Comparison of ENCODE assay signal across 2 cellular contexts in the genomic region with DNA sequence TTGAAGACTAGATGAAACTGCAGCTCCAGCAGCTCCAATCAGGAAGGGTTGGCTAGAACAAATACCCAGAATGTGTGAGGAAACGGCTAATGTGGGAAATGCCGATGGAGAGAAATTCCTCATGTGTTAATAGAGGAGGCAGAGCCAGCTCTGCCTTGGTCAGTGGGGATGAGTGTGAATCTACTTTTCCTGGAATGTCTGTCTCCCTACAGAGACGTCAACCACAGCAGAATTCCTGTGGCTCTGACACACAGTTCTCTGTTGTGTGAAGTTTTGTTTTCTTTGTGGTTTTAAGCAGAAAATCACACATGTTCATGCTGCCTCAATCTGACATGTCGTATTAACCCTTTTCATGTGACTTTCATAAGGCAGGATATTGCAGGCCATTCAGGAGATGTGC.
TF ChIP-seq lines count a peak whose summit lies in the region.

No MANE protein-coding gene starts in this region.

TF ChIP-seq in H1, 55 proteins besides CTCF, POLR2A, EP300 and RAD21:
- no peak for TF ChIP-seq POU5F1 (IDR thresholded peaks at IDR 0.05; ENCODE audit: low read depth, low read length)
- no peak for TF ChIP-seq KDM4A (IDR thresholded peaks at IDR 0.05; ENCODE audit: low read depth, low read length, severe bottlenecking)
- peak; percentile 36; the same call in 1 of the 2 replicates for TF ChIP-seq MAFK (IDR thresholded peaks at IDR 0.05; ENCODE audit: low read depth, low read length)
- peak; percentile 77 for TF ChIP-seq TEAD4 (IDR thresholded peaks at IDR 0.05; ENCODE audit: low read depth, low read length)
- TF ChIP-seq GTF2F1 (IDR thresholded peaks at IDR 0.05; ENCODE audit: borderline replicate concordance, low read depth, low read length) = no peak
- TF ChIP-seq, protein P1, sequence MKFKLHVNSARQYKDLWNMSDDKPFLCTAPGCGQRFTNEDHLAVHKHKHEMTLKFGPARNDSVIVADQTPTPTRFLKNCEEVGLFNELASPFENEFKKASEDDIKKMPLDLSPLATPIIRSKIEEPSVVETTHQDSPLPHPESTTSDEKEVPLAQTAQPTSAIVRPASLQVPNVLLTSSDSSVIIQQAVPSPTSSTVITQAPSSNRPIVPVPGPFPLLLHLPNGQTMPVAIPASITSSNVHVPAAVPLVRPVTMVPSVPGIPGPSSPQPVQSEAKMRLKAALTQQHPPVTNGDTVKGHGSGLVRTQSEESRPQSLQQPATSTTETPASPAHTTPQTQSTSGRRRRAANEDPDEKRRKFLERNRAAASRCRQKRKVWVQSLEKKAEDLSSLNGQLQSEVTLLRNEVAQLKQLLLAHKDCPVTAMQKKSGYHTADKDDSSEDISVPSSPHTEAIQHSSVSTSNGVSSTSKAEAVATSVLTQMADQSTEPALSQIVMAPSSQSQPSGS (IDR thresholded peaks at IDR 0.05; ENCODE audit: low read length) = no peak
- TF ChIP-seq RXRA (IDR thresholded peaks at IDR 0.05; ENCODE audit: insufficient read depth, low read depth, low read length) = no peak
- no peak for TF ChIP-seq BCL11A (IDR thresholded peaks at IDR 0.05; ENCODE audit: low read depth in 2 of 2, low read length in 2 of 2)
- TF ChIP-seq SIN3A (conservative IDR thresholded peaks at IDR 0.05 in 1 of 2, IDR thresholded peaks at IDR 0.05 in 1 of 2; ENCODE audit: low read depth in 1 of 2, low read length in 2 of 2) = no peak
- TF ChIP-seq, protein P2, sequence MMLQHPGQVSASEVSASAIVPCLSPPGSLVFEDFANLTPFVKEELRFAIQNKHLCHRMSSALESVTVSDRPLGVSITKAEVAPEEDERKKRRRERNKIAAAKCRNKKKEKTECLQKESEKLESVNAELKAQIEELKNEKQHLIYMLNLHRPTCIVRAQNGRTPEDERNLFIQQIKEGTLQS (IDR thresholded peaks at IDR 0.05; ENCODE audit: insufficient read depth, low read depth, low read length) = no peak
- TF ChIP-seq EZH2 (IDR thresholded peaks at IDR 0.05; ENCODE audit: low read depth, low read length, severe bottlenecking) = no peak
- no peak for TF ChIP-seq SP4 (IDR thresholded peaks at IDR 0.05; ENCODE audit: low read length)

TF ChIP-seq in HEK293T, 16 proteins besides CTCF, POLR2A, EP300 and RAD21:
- TF ChIP-seq ZNF384 (IDR thresholded peaks at IDR 0.05) = no peak
- TF ChIP-seq SP1 (IDR thresholded peaks at IDR 0.05) = no peak
- TF ChIP-seq HDGF (IDR thresholded peaks at IDR 0.05; ENCODE audit: borderline replicate concordance) = no peak
- no peak for TF ChIP-seq CTBP1 (IDR thresholded peaks at IDR 0.05; ENCODE audit: borderline replicate concordance)
- no peak for TF ChIP-seq TARDBP (IDR thresholded peaks at IDR 0.05)
- no peak for TF ChIP-seq FOXM1 (IDR thresholded peaks at IDR 0.05; ENCODE audit: borderline replicate concordance)
- TF ChIP-seq FOXK2 (IDR thresholded peaks at IDR 0.05) = no peak
- TF ChIP-seq, protein P3, sequence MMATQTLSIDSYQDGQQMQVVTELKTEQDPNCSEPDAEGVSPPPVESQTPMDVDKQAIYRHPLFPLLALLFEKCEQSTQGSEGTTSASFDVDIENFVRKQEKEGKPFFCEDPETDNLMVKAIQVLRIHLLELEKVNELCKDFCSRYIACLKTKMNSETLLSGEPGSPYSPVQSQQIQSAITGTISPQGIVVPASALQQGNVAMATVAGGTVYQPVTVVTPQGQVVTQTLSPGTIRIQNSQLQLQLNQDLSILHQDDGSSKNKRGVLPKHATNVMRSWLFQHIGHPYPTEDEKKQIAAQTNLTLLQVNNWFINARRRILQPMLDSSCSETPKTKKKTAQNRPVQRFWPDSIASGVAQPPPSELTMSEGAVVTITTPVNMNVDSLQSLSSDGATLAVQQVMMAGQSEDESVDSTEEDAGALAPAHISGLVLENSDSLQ (IDR thresholded peaks at IDR 0.05) = no peak
- TF ChIP-seq ARNT (IDR thresholded peaks at IDR 0.05) = no peak
- no peak for TF ChIP-seq ELF4 (IDR thresholded peaks at IDR 0.05)
- no peak for TF ChIP-seq SUZ12 (IDR thresholded peaks at IDR 0.05)
- TF ChIP-seq NFRKB (IDR thresholded peaks at IDR 0.05) = no peak
- TF ChIP-seq BHLHE40 (IDR thresholded peaks at IDR 0.05; ENCODE audit: borderline replicate concordance) = no peak
- no peak for TF ChIP-seq LEF1 (IDR thresholded peaks at IDR 0.05; ENCODE audit: borderline replicate concordance)
